1 cellular context compared by ENCODE assay signal in genomic region chr20:32752458-32753250, GRCh38.
A peak's percentile ranks its signal among the peaks of the same experiment; 100 is the strongest.
TF ChIP-seq lines count a peak whose summit lies in the region.

No MANE protein-coding gene starts in this region.

TF ChIP-seq in K562, 482 proteins besides CTCF, POLR2A, EP300 and RAD21 (continued from another document and continues in another):
- TF ChIP-seq AFF1 (IDR thresholded peaks at IDR 0.05; ENCODE audit: low read depth in 1 of 2, partially characterized antibody in 2 of 2), result peak in 1 of 2 experiments; percentile 81
- TF ChIP-seq ZNF384 (IDR thresholded peaks at IDR 0.05; ENCODE audit: low read depth, low read length), result peak; percentile 50; the same call in 1 of the 2 replicates
- TF ChIP-seq NFE2L1 (tag; IDR thresholded peaks at IDR 0.05; ENCODE audit: borderline replicate concordance, low read depth), result no peak
- TF ChIP-seq CBFB (CRISPR knock-in tag; IDR thresholded peaks at IDR 0.05), result no peak
- TF ChIP-seq ZNF263 (CRISPR knock-in tag; IDR thresholded peaks at IDR 0.05; ENCODE audit: borderline replicate concordance), result no peak; the same call in 1 of the 2 replicates
- no peak for TF ChIP-seq SNIP1 (IDR thresholded peaks at IDR 0.05; ENCODE audit: low read depth)
- TF ChIP-seq SRSF1 (IDR thresholded peaks at IDR 0.05; ENCODE audit: low read depth, low read length), result no peak
- peak; percentile 98 for TF ChIP-seq LEF1 (IDR thresholded peaks at IDR 0.05)
- TF ChIP-seq STAT5A (IDR thresholded peaks at IDR 0.05; ENCODE audit: borderline replicate concordance, low read length), result peak; percentile 91
- TF ChIP-seq ELF2 (CRISPR knock-in tag; IDR thresholded peaks at IDR 0.05), result peak; percentile 75
- TF ChIP-seq HNRNPL (IDR thresholded peaks at IDR 0.05; ENCODE audit: low read depth, low read length), result no peak
- no peak for TF ChIP-seq MED1 (CRISPR knock-in tag; IDR thresholded peaks at IDR 0.05; ENCODE audit: borderline replicate concordance)
- no peak for TF ChIP-seq PHB (CRISPR knock-in tag; IDR thresholded peaks at IDR 0.05)
- peak; percentile 99 for TF ChIP-seq C11orf30 (IDR thresholded peaks at IDR 0.05; ENCODE audit: low read depth)
- TF ChIP-seq MEIS2 (IDR thresholded peaks at IDR 0.05; ENCODE audit: partially characterized antibody), result peak; percentile 95
- peak; percentile 31 to 37; a peak in 3 of 4 replicates for TF ChIP-seq NRF1 (conservative IDR thresholded peaks at IDR 0.05 in 1 of 2, IDR thresholded peaks at IDR 0.05 in 1 of 2)
- TF ChIP-seq ZFPM2 (CRISPR knock-in tag; IDR thresholded peaks at IDR 0.05), result no peak
- TF ChIP-seq RBFOX2 (IDR thresholded peaks at IDR 0.05; ENCODE audit: low read depth, low read length), result no peak
- TF ChIP-seq RFX7 (CRISPR knock-in tag; IDR thresholded peaks at IDR 0.05), result no peak
- TF ChIP-seq ZNF436 (CRISPR knock-in tag; IDR thresholded peaks at IDR 0.05), result no peak
- TF ChIP-seq ZNF696 (CRISPR knock-in tag; conservative IDR thresholded peaks at IDR 0.05), result no peak
- TF ChIP-seq E2F3 (CRISPR knock-in tag; IDR thresholded peaks at IDR 0.05), result no peak
- TF ChIP-seq ELF1 (tag; IDR thresholded peaks at IDR 0.05), result peak; percentile 93
- TF ChIP-seq ARID3A (IDR thresholded peaks at IDR 0.05; ENCODE audit: borderline replicate concordance, low read depth, low read length), result peak; percentile 49; the same call in 1 of the 2 replicates
- peak; percentile 94 for TF ChIP-seq RBM25 (IDR thresholded peaks at IDR 0.05; ENCODE audit: low read depth, low read length, severe bottlenecking)
- no peak for TF ChIP-seq CBX8 (IDR thresholded peaks at IDR 0.05; ENCODE audit: borderline replicate concordance, extremely low read depth, low read depth, low read length, poor library complexity, severe bottlenecking)
- no peak for TF ChIP-seq PTTG1 (tag; IDR thresholded peaks at IDR 0.05; ENCODE audit: low read depth)
- TF ChIP-seq ELF4 (CRISPR knock-in tag; IDR thresholded peaks at IDR 0.05), result peak; percentile 92
- peak; percentile 60; the same call in 1 of the 2 replicates for TF ChIP-seq HBP1 (CRISPR knock-in tag; IDR thresholded peaks at IDR 0.05)
- no peak for TF ChIP-seq ZNF232 (CRISPR knock-in tag; IDR thresholded peaks at IDR 0.05)
- no peak for TF ChIP-seq ZNF354B (CRISPR knock-in tag; IDR thresholded peaks at IDR 0.05)
- TF ChIP-seq MBD2 (IDR thresholded peaks at IDR 0.05; ENCODE audit: borderline replicate concordance, low read depth), result no peak; the same call in 1 of the 2 replicates
- no peak for TF ChIP-seq ZNF174 (CRISPR knock-in tag; IDR thresholded peaks at IDR 0.05)
- TF ChIP-seq FOXP1 (CRISPR knock-in tag; IDR thresholded peaks at IDR 0.05), result 0 out of 2 replicates have a peak, but pooled peaks have one; percentile 53
- no peak for TF ChIP-seq ZBTB34 (CRISPR knock-in tag; IDR thresholded peaks at IDR 0.05)
- no peak for TF ChIP-seq ZNF398 (CRISPR knock-in tag; IDR thresholded peaks at IDR 0.05)
- TF ChIP-seq HINFP (tag; conservative IDR thresholded peaks at IDR 0.05; ENCODE audit: low read depth), result no peak
- no peak for TF ChIP-seq SRSF9 (IDR thresholded peaks at IDR 0.05; ENCODE audit: borderline replicate concordance, low read depth, low read length)
- TF ChIP-seq FOS (IDR thresholded peaks at IDR 0.05; ENCODE audit: extremely low read depth, insufficient read length), result no peak
- TF ChIP-seq RNF2 (IDR thresholded peaks at IDR 0.05), result peak; percentile 95
- TF ChIP-seq ETS2 (tag; IDR thresholded peaks at IDR 0.05; ENCODE audit: borderline replicate concordance, poor library complexity, severe bottlenecking), result no peak
- TF ChIP-seq ZC3H8 (IDR thresholded peaks at IDR 0.05), result 0 out of 2 replicates have a peak, but pooled peaks have one; percentile 3
- no peak for TF ChIP-seq KLF1 (tag; IDR thresholded peaks at IDR 0.05)
- no peak for TF ChIP-seq ZNF407 (IDR thresholded peaks at IDR 0.05; ENCODE audit: low read depth)
